In genomic region chr4:20313237-20314030, GRCh38 we compare ENCODE assay signal across 9 cellular contexts.
A peak's percentile ranks its signal among the peaks of the same experiment; 100 is the strongest.
DNase-seq lines count a peak whose midpoint lies in the region; ATAC-seq lines count a peak whose summit lies in the region.
"Had no signal": no experiment of that assay in that cellular context is flagged by ENCODE, and none has a peak within 500 bp of the region (broad histone marks: within the 10 kb centered on the region; RNA-seq: fewer than 3 reads in every experiment).

No MANE protein-coding gene starts in this region.

- ATAC-seq in GM18499 (IDR thresholded peaks at IDR 0.05; ENCODE audit: insufficient read depth, unreplicated experiment) (peak; percentile 76), HG02642 (IDR thresholded peaks at IDR 0.05; ENCODE audit: poor library complexity, unreplicated experiment) (peak; percentile 77), left colon (peak; percentile 33), HG03135 (IDR thresholded peaks at IDR 0.05; ENCODE audit: unreplicated experiment) (no peak), HG02870 (IDR thresholded peaks at IDR 0.05; ENCODE audit: unreplicated experiment) (no peak)
- no peak for ATAC-seq in activated naive CD8-positive, alpha-beta T cell treated with anti-CD3 and anti-CD28 coated beads, Interleukin-2, amount 50 U/mL, for 24 hours

- peak; percentile 7 for DNase-seq in activated naive CD8-positive, alpha-beta T cell treated with anti-CD3 and anti-CD28 coated beads, Interleukin-2, amount 50 U/mL, for 24 hours
- DNase-seq in left colon, result peak in 1 of 2 donors; percentile 28
- no peak for DNase-seq in Ammon's horn (ENCODE audit: low spot score)
- no peak for DNase-seq in stimulated activated CD4-positive, alpha-beta T cell treated with anti-CD3 and anti-CD28 coated beads, Interleukin-4, amount 100 ng/mL, for 4 hours
- DNase-seq: heart right ventricle had no signal

- H3K4me3 Mint-ChIP-seq in activated naive CD8-positive, alpha-beta T cell treated with anti-CD3 and anti-CD28 coated beads, Interleukin-2, amount 50 U/mL, for 24 hours, result no peak overlapping the region

- no peak overlapping the region for H3K27ac Mint-ChIP-seq in activated naive CD8-positive, alpha-beta T cell treated with anti-CD3 and anti-CD28 coated beads, Interleukin-2, amount 50 U/mL, for 24 hours

- H3K36me3 Mint-ChIP-seq in activated naive CD8-positive, alpha-beta T cell treated with anti-CD3 and anti-CD28 coated beads, Interleukin-2, amount 50 U/mL, for 24 hours (ENCODE audit: low read depth), result no peaks in the 10 kb centered on the region

- intact Hi-C loops in left colon (cut with DNase I, micrococcal nuclease), result no loop called here

- H3K9me3 Mint-ChIP-seq in activated naive CD8-positive, alpha-beta T cell treated with anti-CD3 and anti-CD28 coated beads, Interleukin-2, amount 50 U/mL, for 24 hours, result no peaks in the 10 kb centered on the region

- H3K27me3 Mint-ChIP-seq in activated naive CD8-positive, alpha-beta T cell treated with anti-CD3 and anti-CD28 coated beads, Interleukin-2, amount 50 U/mL, for 24 hours, result peaks cover 3% of the 10 kb centered on the region

- no peaks in the 10 kb centered on the region for H3K4me1 Mint-ChIP-seq in activated naive CD8-positive, alpha-beta T cell treated with anti-CD3 and anti-CD28 coated beads, Interleukin-2, amount 50 U/mL, for 24 hours

Comparison
In these comparisons a context has a peak if more than half of its experiments do, and no peak if none do; other contexts are left out.
1. ATAC-seq: peak in GM18499 (single experiment), HG02642 (single experiment) and left colon (single experiment); none in activated naive CD8-positive, alpha-beta T cell treated with anti-CD3 and anti-CD28 coated beads, Interleukin-2, amount 50 U/mL, for 24 hours (single experiment), HG03135 (single experiment) and HG02870 (single experiment).